14 cellular contexts compared by ENCODE assay signal in genomic region chr16:26816885-26817571, GRCh38.
DNase-seq lines count a peak whose midpoint lies in the region; ATAC-seq and TF ChIP-seq lines count a peak whose summit lies in the region.
"Had no signal": no experiment of that assay in that cellular context is flagged by ENCODE, and none has a peak within 500 bp of the region (broad histone marks: within the 10 kb centered on the region; RNA-seq: fewer than 3 reads in every experiment).

No MANE protein-coding gene starts in this region.

- ATAC-seq in esophagus mucosa, result peak; percentile 55
- ATAC-seq in GM21367 (IDR thresholded peaks at IDR 0.05; ENCODE audit: unreplicated experiment), result no peak
- no peak for ATAC-seq in HG03439 (IDR thresholded peaks at IDR 0.05; ENCODE audit: unreplicated experiment)
- ATAC-seq: WTC11 had no signal

- DNase-seq in A172 (ENCODE audit: low spot score) (peak; percentile 60), H4 (ENCODE audit: low spot score) (peak; percentile 47), RPMI7951 (ENCODE audit: low read depth) (peak; percentile 81), GM10266 (ENCODE audit: extremely low spot score) (no peak)
- DNase-seq in NK-92 treated with Interleukin-12 subunit alpha and Interleukin-12 subunit beta, amount 100 ng/mL, for 24 hours (lab: John Stamatoyannopoulos, UW), result no peak
- DNase-seq: activated CD8-positive, alpha-beta memory T cell treated with anti-CD3 and anti-CD28 coated beads, Interleukin-2, amount 50 U/mL, for 4 hours; AML-193; DMS153; NCI-H2107; stimulated activated CD4-positive, alpha-beta T cell treated with anti-CD3 and anti-CD28 coated beads, Interleukin-12 subunit alpha, Interleukin-12 subunit beta, amount 100 ng/mL, for 4 hours had no signal

- TF ChIP-seq CTCF in GM10266 (IDR thresholded peaks at IDR 0.05; ENCODE audit: control insufficient read depth, insufficient read depth, low read depth, missing control alignments), result no peak

Comparison
In these comparisons a context has a peak if more than half of its experiments do, and no peak if none do; other contexts are left out.
1. DNase-seq: peak in A172 (single experiment), H4 (single experiment) and RPMI7951 (single experiment); none in NK-92 treated with Interleukin-12 subunit alpha and Interleukin-12 subunit beta, amount 100 ng/mL, for 24 hours (single experiment) and GM10266 (single experiment).